In the genomic region with DNA sequence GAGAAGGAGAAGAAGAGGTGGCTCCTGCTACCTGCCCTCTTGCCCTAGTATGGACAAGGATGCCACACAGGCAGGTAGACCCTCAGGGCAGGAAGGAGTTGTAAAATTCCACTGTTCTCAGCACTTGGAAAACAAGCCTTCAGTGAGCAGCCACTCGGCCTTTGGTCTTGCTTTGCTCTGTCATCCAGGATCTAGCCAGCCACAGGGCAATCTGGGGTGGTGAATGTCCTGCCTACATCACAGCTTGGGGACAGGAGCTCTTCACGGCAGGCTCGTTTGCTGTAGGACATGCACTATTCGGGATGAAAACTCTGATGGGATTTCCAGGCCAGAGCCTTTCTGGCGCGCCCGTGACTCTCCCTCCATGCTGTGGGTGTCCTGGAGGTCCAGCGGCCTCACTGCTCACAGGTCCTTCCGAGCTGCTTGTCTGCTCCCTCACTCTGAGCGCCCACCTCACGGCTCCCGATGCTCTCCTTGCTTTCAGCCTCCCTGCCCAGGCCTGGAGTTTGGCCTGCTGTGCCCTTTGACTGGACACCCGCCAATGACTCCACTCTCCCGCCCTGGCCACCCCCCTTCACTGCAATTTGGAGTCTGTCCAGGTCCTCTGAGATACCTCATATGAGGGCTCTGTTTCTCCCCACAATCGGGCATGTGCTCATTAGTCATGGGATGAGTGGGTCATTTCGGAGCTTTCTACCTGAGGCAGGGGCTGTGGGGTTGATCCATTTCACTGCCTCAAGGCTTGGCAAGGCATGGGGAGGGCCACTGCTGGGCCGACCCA, we compare ENCODE assay signal across 10 cellular contexts.
DNase-seq lines count a peak whose midpoint lies in the region; ATAC-seq and TF ChIP-seq lines count a peak whose summit lies in the region.
"Had no signal": no experiment of that assay in that cellular context is flagged by ENCODE, and none has a peak within 500 bp of the region (broad histone marks: within the 10 kb centered on the region; RNA-seq: fewer than 3 reads in every experiment).

No MANE protein-coding gene starts in this region.

- no peaks in the 10 kb centered on the region for H3K27me3 ChIP-seq in ACC112 (ENCODE audit: insufficient read depth, low read length)

- no peak overlapping the region for H2AFZ ChIP-seq in ACC112 (ENCODE audit: low read length, unreplicated experiment)

- H3K4me3 ChIP-seq in ACC112 (ENCODE audit: low read depth, low read length) = no peak overlapping the region
- no peak overlapping the region for H3K4me3 ChIP-seq in cardiac fibroblast (replicated peaks in 1 of 2; ENCODE audit: low read depth in 2 of 2, low read length in 2 of 2)

- H3K36me3 ChIP-seq in ACC112 (ENCODE audit: insufficient read depth, low read length) = no peaks in the 10 kb centered on the region

- TF ChIP-seq CTCF in cardiac fibroblast (IDR thresholded peaks at IDR 0.05; ENCODE audit: low read depth, low read length) = no peak

- peak overlapping the region; percentile 21; the same call in 1 of the 2 replicates for H3K27ac ChIP-seq in ACC112 (ENCODE audit: low read depth, low read length)

- peak; percentile 74 for DNase-seq in LHCN-M2 (ENCODE audit: low read depth)
- DNase-seq in cardiac fibroblast (ENCODE audit: low read depth in 2 of 2) = peak; percentile 63 to 73
- DNase-seq in kidney glomerular epithelial cell (lab: John Stamatoyannopoulos, UW) = peak; percentile 60
- no peak for DNase-seq in midbrain (lab: John Stamatoyannopoulos, UW)
- no peak for DNase-seq in GM19238 (ENCODE audit: insufficient read length, low spot score)
- DNase-seq: activated CD4-positive, CD25-positive, alpha-beta regulatory T cell; stimulated activated CD4-positive, alpha-beta T cell treated with anti-CD3 and anti-CD28 coated beads, Interleukin-4, amount 100 ng/mL, for 1 hour had no signal

- peaks cover 14% of the 10 kb centered on the region for H3K4me1 ChIP-seq in ACC112 (ENCODE audit: control insufficient read depth, insufficient read depth, low read length, unreplicated experiment)

- ATAC-seq in HG02759 (IDR thresholded peaks at IDR 0.05; ENCODE audit: unreplicated experiment) (no peak), GM21529 (IDR thresholded peaks at IDR 0.05; ENCODE audit: unreplicated experiment) (no peak)

- no peaks in the 10 kb centered on the region for H3K79me2 ChIP-seq in ACC112 (ENCODE audit: control insufficient read depth, insufficient read depth, low read length, unreplicated experiment)

Comparison
In these comparisons a context has a peak if more than half of its experiments do, and no peak if none do; other contexts are left out.
1. DNase-seq: peak in LHCN-M2 (single experiment), cardiac fibroblast (2 of 2) and kidney glomerular epithelial cell (single experiment); none in midbrain (single experiment) and GM19238 (single experiment).